In genomic region chr2:208937521-208937920, GRCh38 we compare ENCODE assay signal across 21 cellular contexts.
DNase-seq lines count a peak whose midpoint lies in the region; TF ChIP-seq lines count a peak whose summit lies in the region.
"Had no signal": no experiment of that assay in that cellular context is flagged by ENCODE, and none has a peak within 500 bp of the region (broad histone marks: within the 10 kb centered on the region; RNA-seq: fewer than 3 reads in every experiment).

No MANE protein-coding gene starts in this region.

- H2AFZ ChIP-seq in parathyroid adenoma (peak overlapping the region; percentile 66), neural progenitor cell (replicated peaks) (no peak overlapping the region), smooth muscle cell (ENCODE audit: low read depth) (no peak overlapping the region)
- H2AFZ ChIP-seq: GM23248 had no signal

- H3K4me1 Mint-ChIP-seq in neural progenitor cell, result no peaks in the 10 kb centered on the region
- H3K4me1 Mint-ChIP-seq: CD4-positive, CD25-positive, alpha-beta regulatory T cell; CD8-positive, alpha-beta memory T cell had no signal

- no peaks in the 10 kb centered on the region for H3K79me2 ChIP-seq in parathyroid adenoma
- no peaks in the 10 kb centered on the region for H3K79me2 ChIP-seq in neural progenitor cell (ENCODE audit: low read depth)
- no peaks in the 10 kb centered on the region for H3K79me2 ChIP-seq in smooth muscle cell (ENCODE audit: low read depth)

- H3K4me1 ChIP-seq in BLaER1 (peaks cover 20% of the 10 kb centered on the region), parathyroid adenoma (peaks cover 5% of the 10 kb centered on the region), neural progenitor cell (no peaks in the 10 kb centered on the region), smooth muscle cell (ENCODE audit: low read depth) (no peaks in the 10 kb centered on the region)
- H3K4me1 ChIP-seq: A549, HAP-1 had no signal

- no peaks in the 10 kb centered on the region for H3K27me3 Mint-ChIP-seq in neural progenitor cell (ENCODE audit: insufficient read depth, low read depth)
- H3K27me3 Mint-ChIP-seq: CD4-positive, CD25-positive, alpha-beta regulatory T cell; CD8-positive, alpha-beta memory T cell had no signal

- H3K27ac Mint-ChIP-seq in neural progenitor cell, result no peak overlapping the region
- H3K27ac Mint-ChIP-seq: CD4-positive, CD25-positive, alpha-beta regulatory T cell; CD8-positive, alpha-beta memory T cell had no signal

- H3K4me2 ChIP-seq in BLaER1 (peak overlapping the region; percentile 58), parathyroid adenoma (ENCODE audit: low read length) (no peak overlapping the region), neural progenitor cell (no peak overlapping the region), smooth muscle cell (no peak overlapping the region)
- H3K4me2 ChIP-seq: A549 had no signal

- H3K9me3 Mint-ChIP-seq in neural progenitor cell, result no peaks in the 10 kb centered on the region

- TF ChIP-seq CTCF in parathyroid adenoma (IDR thresholded peaks at IDR 0.05) (no peak), neural progenitor cell (IDR thresholded peaks at IDR 0.05) (no peak), smooth muscle cell (IDR thresholded peaks at IDR 0.05; ENCODE audit: borderline replicate concordance, insufficient read depth, poor library complexity, severe bottlenecking) (no peak)

- H3K4me3 Mint-ChIP-seq in neural progenitor cell, result no peak overlapping the region
- H3K4me3 Mint-ChIP-seq: CD4-positive, CD25-positive, alpha-beta regulatory T cell; CD8-positive, alpha-beta memory T cell had no signal

- H3K9me3 ChIP-seq in BLaER1, result no peaks in the 10 kb centered on the region
- H3K9me3 ChIP-seq in parathyroid adenoma (ENCODE audit: control insufficient read depth, low read length), result no peaks in the 10 kb centered on the region
- no peaks in the 10 kb centered on the region for H3K9me3 ChIP-seq in neural progenitor cell (ENCODE audit: low read depth)
- H3K9me3 ChIP-seq in smooth muscle cell (replicated peaks; ENCODE audit: low read depth), result no peaks in the 10 kb centered on the region
- H3K9me3 ChIP-seq: A549, HAP-1 had no signal

- no peaks in the 10 kb centered on the region for H3K27me3 ChIP-seq in BLaER1
- no peaks in the 10 kb centered on the region for H3K27me3 ChIP-seq in parathyroid adenoma (ENCODE audit: control insufficient read depth, insufficient read depth, low read length)
- H3K27me3 ChIP-seq in neural progenitor cell, result no peaks in the 10 kb centered on the region
- H3K27me3 ChIP-seq in smooth muscle cell (ENCODE audit: low read depth), result no peaks in the 10 kb centered on the region

- peak; percentile 22 for DNase-seq in Jurkat, Clone E6-1 (ENCODE audit: low read depth, low spot score)
- DNase-seq in NAMALWA (ENCODE audit: low spot score), result peak; percentile 4
- DNase-seq in globus pallidus (ENCODE audit: low spot score), result no peak
- no peak for DNase-seq in neural progenitor cell (ENCODE audit: low spot score)
- no peak for DNase-seq in smooth muscle cell (lab: John Stamatoyannopoulos, UW; ENCODE audit: unreplicated experiment)
- DNase-seq: AML-193; C1 segment of cervical spinal cord; CD4-positive, CD25-positive, alpha-beta regulatory T cell; CD8-positive, alpha-beta memory T cell; COR-L47; DMS 273 treated with DMSO at 0.1 percent for 48 hours; DMS53; DND-41; GM23248 had no signal

- WGBS in smooth muscle cell (ENCODE audit: low lambda C conversion rate), result 78% methylated on average over 1 of the region's 1 CpG

- no peaks in the 10 kb centered on the region for H3K36me3 Mint-ChIP-seq in neural progenitor cell
- H3K36me3 Mint-ChIP-seq: CD4-positive, CD25-positive, alpha-beta regulatory T cell; CD8-positive, alpha-beta memory T cell had no signal

- no peak overlapping the region for H3K4me3 ChIP-seq in BLaER1
- H3K4me3 ChIP-seq in Jurkat, Clone E6-1 (ENCODE audit: low read length), result no peak overlapping the region
- no peak overlapping the region for H3K4me3 ChIP-seq in parathyroid adenoma (ENCODE audit: low read depth, low read length)
- H3K4me3 ChIP-seq in neural progenitor cell, result no peak overlapping the region
- no peak overlapping the region for H3K4me3 ChIP-seq in smooth muscle cell
- H3K4me3 ChIP-seq: A549, GM23248, HAP-1, K562 had no signal

- H4K20me1 ChIP-seq in BLaER1, result no peaks in the 10 kb centered on the region
- H4K20me1 ChIP-seq in neural progenitor cell (ENCODE audit: low read depth), result no peaks in the 10 kb centered on the region
- no peaks in the 10 kb centered on the region for H4K20me1 ChIP-seq in smooth muscle cell (ENCODE audit: low read depth)

- H3F3A ChIP-seq in neural progenitor cell (ENCODE audit: low read depth), result no peaks in the 10 kb centered on the region
- no peaks in the 10 kb centered on the region for H3F3A ChIP-seq in smooth muscle cell (ENCODE audit: low read depth)

- H3K36me3 ChIP-seq in BLaER1 (no peaks in the 10 kb centered on the region), parathyroid adenoma (ENCODE audit: control insufficient read depth, insufficient read depth, low read length) (no peaks in the 10 kb centered on the region), neural progenitor cell (no peaks in the 10 kb centered on the region), smooth muscle cell (ENCODE audit: low read depth) (no peaks in the 10 kb centered on the region)
- H3K36me3 ChIP-seq: HAP-1 had no signal

- H3K27ac ChIP-seq in BLaER1 (no peak overlapping the region), parathyroid adenoma (no peak overlapping the region), neural progenitor cell (no peak overlapping the region), smooth muscle cell (ENCODE audit: low read depth) (no peak overlapping the region)
- H3K27ac ChIP-seq: 22Rv1, A549, GM23248, HL-60 had no signal

- H3K9ac ChIP-seq in BLaER1 (no peak overlapping the region), parathyroid adenoma (no peak overlapping the region), neural progenitor cell (no peak overlapping the region), smooth muscle cell (ENCODE audit: low read depth) (no peak overlapping the region)
- H3K9ac ChIP-seq: GM23248 had no signal

Comparison
In these comparisons a context has a peak if more than half of its experiments do, and no peak if none do; other contexts are left out.
1. DNase-seq: peak in Jurkat, Clone E6-1 (single experiment) and NAMALWA (single experiment); none in globus pallidus (single experiment), neural progenitor cell (single experiment) and smooth muscle cell (single experiment).